Comparison of ENCODE assay signal across 29 cellular contexts in the genomic region with DNA sequence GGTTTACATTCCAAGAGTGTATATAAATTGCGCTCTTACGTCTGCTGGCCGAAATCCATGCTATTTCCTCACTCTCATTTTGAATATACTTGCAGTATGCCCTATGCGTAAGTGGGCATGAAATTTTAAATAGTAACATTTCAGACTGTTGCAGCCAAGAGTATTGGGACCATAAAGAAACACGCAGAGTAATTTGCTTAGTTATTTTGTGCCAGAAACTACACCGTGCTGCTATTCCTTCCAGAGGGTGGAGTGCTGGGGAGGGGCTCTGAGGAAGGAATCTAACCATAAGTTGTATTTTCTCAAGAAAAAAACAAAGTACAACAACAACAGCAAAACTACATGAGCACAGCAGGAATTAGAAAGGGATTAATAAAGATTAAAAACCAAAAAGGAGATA.
"Had no signal": no experiment of that assay in that cellular context is flagged by ENCODE, and none has a peak within 500 bp of the region (broad histone marks: within the 10 kb centered on the region; RNA-seq: fewer than 3 reads in every experiment).

No MANE protein-coding gene starts in this region.

- H3K4me1 ChIP-seq: body of pancreas, foreskin keratinocyte, gastrocnemius medialis, heart right ventricle had no signal

- H3K27ac Mint-ChIP-seq: activated CD4-positive, alpha-beta memory T cell treated with anti-CD3 and anti-CD28 coated beads for 36 hours; activated CD4-positive, alpha-beta T cell treated with anti-CD3 and anti-CD28 coated beads for 36 hours; activated CD4-positive, alpha-beta T cell treated with anti-CD3 and anti-CD28 coated beads, Interleukin-2, amount 10 ng/mL, durations not matched to agents 24 days and 14 days; activated naive CD8-positive, alpha-beta T cell; activated T-cell treated with anti-CD3 and anti-CD28 coated beads, Interleukin-2, amount 50 U/mL, for 24 hours; activated T-helper 17 cell treated with anti-CD3 and anti-CD28 coated beads, Interleukin-2, amount 50 U/mL, for 72 hours; dendritic cell treated with granulocyte-macrophage colony-stimulating factor and Interleukin-4, amounts not matched to agents 40 ng/mL and 50 ng/mL, for 4 days; endodermal cell had no signal

- H3K36me3 Mint-ChIP-seq: activated CD4-positive, alpha-beta memory T cell treated with anti-CD3 and anti-CD28 coated beads for 36 hours; activated naive CD8-positive, alpha-beta T cell had no signal

- H3K4me1 Mint-ChIP-seq: activated CD4-positive, alpha-beta T cell treated with anti-CD3 and anti-CD28 coated beads for 36 hours; activated CD4-positive, alpha-beta T cell treated with anti-CD3 and anti-CD28 coated beads, Interleukin-2, amount 10 ng/mL, durations not matched to agents 24 days and 14 days; activated T-helper 17 cell treated with anti-CD3 and anti-CD28 coated beads, Interleukin-2, amount 50 U/mL, for 72 hours; central memory CD8-positive, alpha-beta T cell; endodermal cell had no signal

- FAIRE-seq: bronchial epithelial cell had no signal

- H3K36me3 ChIP-seq: gastrocnemius medialis, heart right ventricle had no signal

- ATAC-seq: activated CD4-positive, alpha-beta T cell treated with anti-CD3 and anti-CD28 coated beads for 36 hours; activated T-helper 17 cell treated with anti-CD3 and anti-CD28 coated beads, Interleukin-2, amount 50 U/mL, for 72 hours; body of pancreas; esophagus mucosa; foreskin keratinocyte; gastrocnemius medialis; heart right ventricle had no signal

- H3K9me3 Mint-ChIP-seq: activated CD4-positive, alpha-beta memory T cell treated with anti-CD3 and anti-CD28 coated beads for 36 hours had no signal

- H3K27me3 ChIP-seq: body of pancreas, foreskin keratinocyte, gastrocnemius medialis, heart right ventricle had no signal

- H3K9me3 ChIP-seq: body of pancreas, gastrocnemius medialis had no signal

- H3K4me3 ChIP-seq: body of pancreas, coronary artery, dorsolateral prefrontal cortex, gastrocnemius medialis, heart right ventricle had no signal

- H3K27me3 Mint-ChIP-seq: activated CD4-positive, alpha-beta memory T cell treated with anti-CD3 and anti-CD28 coated beads for 36 hours; activated CD4-positive, alpha-beta T cell treated with anti-CD3 and anti-CD28 coated beads for 36 hours; activated CD4-positive, alpha-beta T cell treated with anti-CD3 and anti-CD28 coated beads, Interleukin-2, amount 10 ng/mL, durations not matched to agents 24 days and 14 days; activated naive CD8-positive, alpha-beta T cell; activated T-cell treated with anti-CD3 and anti-CD28 coated beads, Interleukin-2, amount 50 U/mL, for 24 hours; activated T-helper 17 cell treated with anti-CD3 and anti-CD28 coated beads, Interleukin-2, amount 50 U/mL, for 72 hours; central memory CD8-positive, alpha-beta T cell had no signal

- H3K27ac ChIP-seq: body of pancreas, coronary artery, dorsolateral prefrontal cortex, foreskin keratinocyte, gastrocnemius medialis, heart right ventricle had no signal

- DNase-seq: activated CD4-positive, alpha-beta memory T cell treated with anti-CD3 and anti-CD28 coated beads for 36 hours; activated CD4-positive, alpha-beta T cell treated with anti-CD3 and anti-CD28 coated beads for 36 hours; activated CD4-positive, alpha-beta T cell treated with anti-CD3 and anti-CD28 coated beads, Interleukin-2, amount 10 ng/mL, durations not matched to agents 24 days and 14 days; activated CD4-positive, CD25-positive, alpha-beta regulatory T cell; activated CD4-positive, CD25-positive, alpha-beta regulatory T cell treated with anti-CD3 and anti-CD28 coated beads, Interleukin-2, amount 50 U/mL, for 72 hours; activated CD8-positive, alpha-beta memory T cell treated with anti-CD3 and anti-CD28 coated beads, Interleukin-2, amount 50 U/mL, for 48 hours; activated effector memory CD4-positive, alpha-beta T cell treated with Interleukin-2 at 50 U/mL for 16 hours; activated gamma-delta T cell treated with Interleukin-2 at 50 U/mL for 16 hours; activated naive CD4-positive, alpha-beta T cell treated with anti-CD3 and anti-CD28 coated beads, Interleukin-2, amount 50 U/mL, for 16 hours; activated naive CD4-positive, alpha-beta T cell treated with Interleukin-2 at 50 U/mL for 16 hours; activated T-cell treated with anti-CD3 and anti-CD28 coated beads for 4 hours; activated T-cell treated with anti-CD3 and anti-CD28 coated beads, Interleukin-2, amount 50 U/mL, for 24 hours; amniotic stem cell; anterior cingulate cortex; body of pancreas; dorsolateral prefrontal cortex; effector memory CD4-positive, alpha-beta T cell; endodermal cell; foreskin keratinocyte; gastrocnemius medialis; heart right ventricle; T-helper 2 cell had no signal

- H3K4me3 Mint-ChIP-seq: activated CD4-positive, alpha-beta memory T cell treated with anti-CD3 and anti-CD28 coated beads for 36 hours; activated CD4-positive, alpha-beta T cell treated with anti-CD3 and anti-CD28 coated beads for 36 hours; activated CD4-positive, alpha-beta T cell treated with anti-CD3 and anti-CD28 coated beads, Interleukin-2, amount 10 ng/mL, durations not matched to agents 24 days and 14 days; activated naive CD8-positive, alpha-beta T cell; activated T-cell treated with anti-CD3 and anti-CD28 coated beads, Interleukin-2, amount 50 U/mL, for 24 hours; activated T-helper 17 cell treated with anti-CD3 and anti-CD28 coated beads, Interleukin-2, amount 50 U/mL, for 72 hours; central memory CD8-positive, alpha-beta T cell; dendritic cell treated with granulocyte-macrophage colony-stimulating factor and Interleukin-4, amounts not matched to agents 40 ng/mL and 50 ng/mL, for 4 days; endodermal cell had no signal
